30 cellular contexts compared by ENCODE assay signal in the genomic region with DNA sequence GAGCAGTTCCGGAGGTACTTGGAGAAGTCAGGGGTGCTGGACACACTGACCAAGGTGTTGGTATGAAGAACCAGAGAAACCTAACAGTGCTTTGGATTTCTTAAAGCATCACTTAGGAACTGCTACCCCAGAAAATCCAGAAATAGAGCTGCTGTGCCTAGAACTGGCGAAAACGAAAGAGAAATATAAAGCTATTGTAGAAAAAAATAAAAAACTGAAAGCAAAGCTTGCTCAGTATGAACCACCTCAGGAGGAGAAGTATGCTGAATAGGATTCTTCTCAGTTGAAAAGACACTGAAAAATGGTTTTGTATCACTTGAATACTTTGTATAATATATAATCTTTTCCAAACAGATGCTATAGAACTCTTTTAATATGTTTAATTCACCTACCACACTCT.
"Had no signal": no experiment of that assay in that cellular context is flagged by ENCODE, and none has a peak within 500 bp of the region (broad histone marks: within the 10 kb centered on the region; RNA-seq: fewer than 3 reads in every experiment).

No MANE protein-coding gene starts in this region.

- H3K27me3 Mint-ChIP-seq: naive thymus-derived CD8-positive, alpha-beta T cell; natural killer cell treated with Interleukin-12 subunit alpha and Interleukin-12 subunit beta and Interleukin-15 and Interleukin-18, amount 100 ng/mL, for 72 hours; progenitor cell of endocrine pancreas; stimulated activated naive B cell treated with anti-CD40 and anti-IgM and Interleukin-4, amounts not matched to agents 10 μg/mL and 1 μg/mL and 100 μg/mL, for 72 hours; stimulated activated naive CD8-positive, alpha-beta T cell treated with anti-CD3 and anti-CD28 coated beads, Interleukin-15, Interleukin-2, amounts not matched to agents 100 ng/mL and 50 ng/mL, for 24 hours had no signal

- H3K36me3 Mint-ChIP-seq: naive thymus-derived CD8-positive, alpha-beta T cell; natural killer cell treated with Interleukin-12 subunit alpha and Interleukin-12 subunit beta and Interleukin-15 and Interleukin-18, amount 100 ng/mL, for 72 hours; stimulated activated effector memory CD8-positive, alpha-beta T cell treated with anti-CD3 and anti-CD28 coated beads, Interleukin-12 subunit alpha, Interleukin-12 subunit beta, amount 100 ng/mL, for 72 hours had no signal

- H3K4me3 Mint-ChIP-seq: naive thymus-derived CD8-positive, alpha-beta T cell; natural killer cell treated with Interleukin-12 subunit alpha and Interleukin-12 subunit beta and Interleukin-15 and Interleukin-18, amount 100 ng/mL, for 72 hours; nephron progenitor cell; neural crest cell; stimulated activated effector memory CD8-positive, alpha-beta T cell treated with anti-CD3 and anti-CD28 coated beads, Interleukin-12 subunit alpha, Interleukin-12 subunit beta, amount 100 ng/mL, for 72 hours; stimulated activated naive B cell treated with anti-CD40 and anti-IgM and Interleukin-4, amounts not matched to agents 10 μg/mL and 1 μg/mL and 100 μg/mL, for 72 hours; stimulated activated naive CD8-positive, alpha-beta T cell treated with anti-CD3 and anti-CD28 coated beads, Interleukin-15, Interleukin-2, amounts not matched to agents 100 ng/mL and 50 ng/mL, for 24 hours had no signal

- H3K4me1 Mint-ChIP-seq: naive thymus-derived CD8-positive, alpha-beta T cell; nephron progenitor cell; neural crest cell; stimulated activated effector memory CD8-positive, alpha-beta T cell treated with anti-CD3 and anti-CD28 coated beads, Interleukin-12 subunit alpha, Interleukin-12 subunit beta, amount 100 ng/mL, for 72 hours; stimulated activated naive B cell treated with anti-CD40 and anti-IgM and Interleukin-4, amounts not matched to agents 10 μg/mL and 1 μg/mL and 100 μg/mL, for 72 hours had no signal

- DNase-seq: naive thymus-derived CD8-positive, alpha-beta T cell; nephron progenitor cell; occipital lobe; ovary; posterior cingulate gyrus; psoas muscle; right cardiac atrium; right lobe of liver; sigmoid colon; small intestine; stimulated activated CD4-positive, alpha-beta T cell treated with anti-CD3 and anti-CD28 coated beads, Interleukin-15, amount 100 ng/mL, for 24 hours; stimulated activated CD4-positive, alpha-beta T cell treated with anti-CD3 and anti-CD28 coated beads, Interleukin-2, amount 100 ng/mL, for 24 hours; stimulated activated CD4-positive, alpha-beta T cell treated with anti-CD3 and anti-CD28 coated beads, Interleukin-2, amount 100 ng/mL, for 48 hours; stimulated activated CD4-positive, alpha-beta T cell treated with anti-CD3 and anti-CD28 coated beads, Interleukin-4, amount 100 ng/mL, for 24 hours; stimulated activated naive B cell treated with anti-CD40 and anti-IgM and Interleukin-4, amounts not matched to agents 10 μg/mL and 1 μg/mL and 100 μg/mL, for 72 hours; stimulated activated naive CD4-positive, alpha-beta T cell treated with Interleukin-2 at 50 U/mL for 16 hours; stomach; trophoblast cell; uterus had no signal

- H3K9me3 ChIP-seq: neutrophil, ovary, psoas muscle, right lobe of liver, sigmoid colon, stomach, thoracic aorta, thyroid gland, tibial nerve, upper lobe of left lung, uterus had no signal

- H3K27ac Mint-ChIP-seq: naive thymus-derived CD8-positive, alpha-beta T cell; natural killer cell treated with Interleukin-12 subunit alpha and Interleukin-12 subunit beta and Interleukin-15 and Interleukin-18, amount 100 ng/mL, for 72 hours; nephron progenitor cell; progenitor cell of endocrine pancreas; stimulated activated effector memory CD8-positive, alpha-beta T cell treated with anti-CD3 and anti-CD28 coated beads, Interleukin-12 subunit alpha, Interleukin-12 subunit beta, amount 100 ng/mL, for 72 hours; stimulated activated naive B cell treated with anti-CD40 and anti-IgM and Interleukin-4, amounts not matched to agents 10 μg/mL and 1 μg/mL and 100 μg/mL, for 72 hours; stimulated activated naive CD8-positive, alpha-beta T cell treated with anti-CD3 and anti-CD28 coated beads, Interleukin-15, Interleukin-2, amounts not matched to agents 100 ng/mL and 50 ng/mL, for 24 hours had no signal

- H3K4me1 ChIP-seq: parathyroid adenoma, psoas muscle, right lobe of liver, stomach, thyroid gland, tibial nerve, uterus had no signal

- ATAC-seq: naive thymus-derived CD8-positive, alpha-beta T cell; natural killer cell treated with Interleukin-12 subunit alpha and Interleukin-12 subunit beta and Interleukin-15 and Interleukin-18, amount 100 ng/mL, for 72 hours; psoas muscle; right cardiac atrium; right lobe of liver; stimulated activated effector memory CD8-positive, alpha-beta T cell treated with anti-CD3 and anti-CD28 coated beads, Interleukin-12 subunit alpha, Interleukin-12 subunit beta, amount 100 ng/mL, for 72 hours; stimulated activated naive B cell treated with anti-CD40 and anti-IgM and Interleukin-4, amounts not matched to agents 10 μg/mL and 1 μg/mL and 100 μg/mL, for 72 hours had no signal

- H3K9ac ChIP-seq: parathyroid adenoma had no signal

- H3K27ac ChIP-seq: neutrophil, ovary, parathyroid adenoma, psoas muscle, right lobe of liver, sigmoid colon, stomach, thoracic aorta, thyroid gland, tibial nerve, uterus had no signal

- H2AFZ ChIP-seq: parathyroid adenoma had no signal

- H3K36me3 ChIP-seq: neutrophil, ovary, right lobe of liver, sigmoid colon, stomach, thoracic aorta, thyroid gland, tibial nerve, upper lobe of left lung, uterus had no signal

- H3K79me2 ChIP-seq: parathyroid adenoma had no signal

- H3K4me3 ChIP-seq: ovary, psoas muscle, right lobe of liver, sigmoid colon, stomach, thoracic aorta, thyroid gland, tibial nerve, uterus had no signal

- H3K27me3 ChIP-seq: neutrophil, ovary, right lobe of liver, sigmoid colon, stomach, thyroid gland, tibial nerve, upper lobe of left lung, uterus had no signal

- H3K9me3 Mint-ChIP-seq: naive thymus-derived CD8-positive, alpha-beta T cell; natural killer cell treated with Interleukin-12 subunit alpha and Interleukin-12 subunit beta and Interleukin-15 and Interleukin-18, amount 100 ng/mL, for 72 hours; nephron progenitor cell; neural crest cell; stimulated activated effector memory CD8-positive, alpha-beta T cell treated with anti-CD3 and anti-CD28 coated beads, Interleukin-12 subunit alpha, Interleukin-12 subunit beta, amount 100 ng/mL, for 72 hours; stimulated activated naive B cell treated with anti-CD40 and anti-IgM and Interleukin-4, amounts not matched to agents 10 μg/mL and 1 μg/mL and 100 μg/mL, for 72 hours; stimulated activated naive CD8-positive, alpha-beta T cell treated with anti-CD3 and anti-CD28 coated beads, Interleukin-15, Interleukin-2, amounts not matched to agents 100 ng/mL and 50 ng/mL, for 24 hours had no signal
